In the genomic region with DNA sequence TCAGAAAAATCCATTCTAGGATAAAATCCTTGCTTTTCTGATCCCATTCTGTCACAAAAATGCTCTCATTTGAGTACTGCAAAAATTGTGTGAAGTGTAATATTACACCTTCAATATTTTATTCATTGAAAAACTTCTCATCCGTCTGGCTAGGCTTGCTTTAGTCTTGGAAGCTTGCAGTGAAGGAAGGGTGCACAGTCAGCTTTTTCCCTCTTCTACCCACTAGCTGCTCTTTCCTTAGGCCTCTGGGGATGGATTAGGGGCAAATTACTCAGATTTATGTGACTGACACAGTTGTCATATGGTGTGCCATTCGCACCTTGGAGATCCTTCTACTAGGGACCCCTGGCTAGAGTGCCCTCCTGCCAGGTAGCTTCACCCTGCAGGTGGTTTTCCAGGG, we compare ENCODE assay signal across 35 cellular contexts. TPM values are rescaled to one million over a fixed set of nuclear protein-coding genes. Genes with fewer than 3 reads are reported as not detected.
"Had no signal": no experiment of that assay in that cellular context is flagged by ENCODE, and none has a peak within 500 bp of the region (broad histone marks: within the 10 kb centered on the region; RNA-seq: fewer than 3 reads in every experiment).

No MANE protein-coding gene starts in this region.

- H2AFZ ChIP-seq: neural progenitor cell, parathyroid adenoma had no signal

- H3K27ac ChIP-seq: neural progenitor cell, ovary, parathyroid adenoma, psoas muscle, skin epidermis, spleen, suprapubic skin, testis, tibial artery, transverse colon, upper lobe of right lung, uterus had no signal

- H3K4me2 ChIP-seq: neural progenitor cell, smooth muscle cell had no signal

- DNase-seq: natural killer cell; occipital lobe; ovary; posterior cingulate gyrus; psoas muscle; right cardiac atrium; spleen; stimulated activated CD4-positive, alpha-beta T cell treated with anti-CD3 and anti-CD28 coated beads, Interleukin-12 subunit alpha, Interleukin-12 subunit beta, amount 100 ng/mL, for 4 hours; stimulated activated CD4-positive, alpha-beta T cell treated with anti-CD3 and anti-CD28 coated beads, Interleukin-1b, Interleukin-23, amount 100 ng/mL, for 48 hours; stimulated activated CD4-positive, alpha-beta T cell treated with anti-CD3 and anti-CD28 coated beads, Interleukin-4, amount 100 ng/mL, for 1 hour; stimulated activated CD4-positive, alpha-beta T cell treated with anti-CD3 and anti-CD28 coated beads, Interleukin-4, amount 100 ng/mL, for 4 hours; stimulated activated CD8-positive, alpha-beta memory T cell treated with anti-CD3 and anti-CD28 coated beads, Interleukin-4, amount 100 ng/mL, for 48 hours; stimulated activated naive CD4-positive, alpha-beta T cell; stimulated activated naive CD8-positive, alpha-beta T cell treated with anti-CD3 and anti-CD28 coated beads, Interleukin-15, amount 100 ng/mL, for 72 hours; stimulated activated naive CD8-positive, alpha-beta T cell treated with anti-CD3 and anti-CD28 coated beads, Interleukin-15, Interleukin-2, amounts not matched to agents 100 U/mL and 50 U/mL, for 24 hours; substantia nigra; testis; tibial artery; transverse colon; upper lobe of right lung; uterus had no signal

- H3K4me1 ChIP-seq: parathyroid adenoma, psoas muscle, spleen, transverse colon, upper lobe of right lung, uterus had no signal

- H3K36me3 ChIP-seq: neural progenitor cell, ovary, spleen, suprapubic skin, tibial artery, transverse colon, upper lobe of right lung, uterus had no signal

- H3K36me3 Mint-ChIP-seq: natural killer cell; neural progenitor cell; stimulated activated memory B cell treated with anti-CD40 and anti-IgM and Interleukin-4, amounts not matched to agents 10 μg/mL and 1 μg/mL and 100 μg/mL, for 72 hours; type B pancreatic cell had no signal

- H3K4me3 ChIP-seq: neural progenitor cell, ovary, psoas muscle, skin epidermis, smooth muscle cell, spleen, suprapubic skin, testis, tibial artery, transverse colon, upper lobe of right lung, uterus had no signal

- H3K4me3 Mint-ChIP-seq: natural killer cell; nephron; neural progenitor cell; stimulated activated memory B cell treated with anti-CD40 and anti-IgM and Interleukin-4, amounts not matched to agents 10 μg/mL and 1 μg/mL and 100 μg/mL, for 72 hours; stimulated activated naive CD8-positive, alpha-beta T cell treated with anti-CD3 and anti-CD28 coated beads, Interleukin-15, amount 100 ng/mL, for 72 hours; type B pancreatic cell had no signal

- H3K27me3 ChIP-seq: neural progenitor cell, ovary, spleen, suprapubic skin, testis, tibial artery, transverse colon, upper lobe of right lung, uterus had no signal

- H3K4me1 Mint-ChIP-seq: natural killer cell; stimulated activated memory B cell treated with anti-CD40 and anti-IgM and Interleukin-4, amounts not matched to agents 10 μg/mL and 1 μg/mL and 100 μg/mL, for 72 hours had no signal

- H3K27ac Mint-ChIP-seq: natural killer cell; nephron; neural progenitor cell; progenitor cell of endocrine pancreas; stimulated activated memory B cell treated with anti-CD40 and anti-IgM and Interleukin-4, amounts not matched to agents 10 μg/mL and 1 μg/mL and 100 μg/mL, for 72 hours; stimulated activated naive CD8-positive, alpha-beta T cell treated with anti-CD3 and anti-CD28 coated beads, Interleukin-15, amount 100 ng/mL, for 72 hours; type B pancreatic cell had no signal

- H3K9me3 Mint-ChIP-seq: nephron had no signal

- ATAC-seq: natural killer cell; psoas muscle; right cardiac atrium; sciatic nerve; stimulated activated memory B cell treated with anti-CD40 and anti-IgM and Interleukin-4, amounts not matched to agents 10 μg/mL and 1 μg/mL and 100 μg/mL, for 72 hours; stimulated activated naive CD8-positive, alpha-beta T cell treated with anti-CD3 and anti-CD28 coated beads, Interleukin-15, amount 100 ng/mL, for 72 hours; stimulated activated naive CD8-positive, alpha-beta T cell treated with anti-CD3 and anti-CD28 coated beads, Interleukin-15, Interleukin-2, amounts not matched to agents 100 U/mL and 50 U/mL, for 24 hours; upper lobe of right lung had no signal

- H3K9ac ChIP-seq: neural progenitor cell, parathyroid adenoma had no signal

- H3K27me3 Mint-ChIP-seq: progenitor cell of endocrine pancreas had no signal

- H3K9me3 ChIP-seq: ovary, psoas muscle, suprapubic skin, testis, transverse colon, upper lobe of right lung, uterus had no signal

- H3K79me2 ChIP-seq: parathyroid adenoma had no signal

RNA-seq across cellular contexts. Expression of a gene that starts 32.1 kb away (rescaled TPM):
- total RNA-seq: natural killer cell, occipital lobe, osteoblast, ovary, progenitor cell of endocrine pancreas, psoas muscle, renal cortical epithelial cell, sciatic nerve, smooth muscle cell, spleen, suprapubic skin, testis, upper lobe of right lung, uterus had no signal
- polyA plus RNA-seq: neural cell, ovary, smooth muscle cell, spleen, urinary bladder had no signal
